ENCODE assay signal across 29 cellular contexts in genomic region chr7:144853542-144853941, GRCh38.
"Had no signal": no experiment of that assay in that cellular context is flagged by ENCODE, and none has a peak within 500 bp of the region (broad histone marks: within the 10 kb centered on the region; RNA-seq: fewer than 3 reads in every experiment).

No MANE protein-coding gene starts in this region.

- H3K27me3 ChIP-seq: ascending aorta, esophagus squamous epithelium, left lung had no signal

- H3K27ac Mint-ChIP-seq: activated naive CD4-positive, alpha-beta T cell treated with anti-CD3 and anti-CD28 coated beads for 36 hours; activated naive CD8-positive, alpha-beta T cell treated with anti-CD3 and anti-CD28 coated beads for 36 hours; activated T-helper 1 cell treated with anti-CD3 and anti-CD28 coated beads, Interleukin-12 subunit alpha, Interleukin-12 subunit beta, Interleukin-2, Interleukin-4 antibody, amounts not matched to agents 30 ng/mL and 10 ng/mL and 1 ng/mL, durations not matched to agents 14 hours and 24 hours and 36 hours; brain; endodermal cell; natural killer cell had no signal

- H3K27me3 Mint-ChIP-seq: activated naive CD8-positive, alpha-beta T cell treated with anti-CD3 and anti-CD28 coated beads for 36 hours had no signal

- H3K36me3 ChIP-seq: adrenal gland, ascending aorta, esophagus squamous epithelium, left lung, lower lobe of right lung, thoracic aorta, WERI-Rb-1 had no signal

- H3K4me1 Mint-ChIP-seq: activated naive CD8-positive, alpha-beta T cell treated with anti-CD3 and anti-CD28 coated beads for 36 hours; brain; natural killer cell had no signal

- H3K4me3 ChIP-seq: adrenal gland, ascending aorta, esophagus squamous epithelium, left lung, lower lobe of right lung, skin epidermis, thoracic aorta had no signal

- H3K9me3 Mint-ChIP-seq: endodermal cell, natural killer cell had no signal

- H3K27ac ChIP-seq: adrenal gland, ascending aorta, esophagus squamous epithelium, left lung, lower lobe of right lung, skin epidermis, thoracic aorta, WERI-Rb-1 had no signal

- H3K36me3 Mint-ChIP-seq: brain had no signal

- ATAC-seq: activated CD4-positive, CD25-positive, alpha-beta regulatory T cell treated with anti-CD3 and anti-CD28 coated beads, Interleukin-2, amount 50 U/mL, for 24 hours; left lung; lower lobe of right lung; natural killer cell; sciatic nerve; stimulated activated naive CD8-positive, alpha-beta T cell treated with anti-CD3 and anti-CD28 coated beads, Interleukin-15, Interleukin-2, amounts not matched to agents 100 U/mL and 50 U/mL, for 24 hours had no signal

- H3K9me3 ChIP-seq: adrenal gland, ascending aorta, esophagus squamous epithelium, lower lobe of right lung, thoracic aorta had no signal

- H3K4me3 Mint-ChIP-seq: activated naive CD4-positive, alpha-beta T cell treated with anti-CD3 and anti-CD28 coated beads for 36 hours; activated naive CD8-positive, alpha-beta T cell treated with anti-CD3 and anti-CD28 coated beads for 36 hours; activated T-helper 1 cell treated with anti-CD3 and anti-CD28 coated beads, Interleukin-12 subunit alpha, Interleukin-12 subunit beta, Interleukin-2, Interleukin-4 antibody, amounts not matched to agents 30 ng/mL and 10 ng/mL and 1 ng/mL, durations not matched to agents 14 hours and 24 hours and 36 hours; brain; endodermal cell; natural killer cell had no signal

- H3K4me1 ChIP-seq: adrenal gland, ascending aorta, esophagus squamous epithelium, left lung, lower lobe of right lung had no signal

- DNase-seq: activated CD4-positive, alpha-beta T cell treated with anti-CD3 and anti-CD28 coated beads for 48 hours; activated CD4-positive, alpha-beta T cell treated with anti-CD3 and anti-CD28 coated beads, Interleukin-2, amount 50 U/mL, for 48 hours; activated CD8-positive, alpha-beta memory T cell treated with anti-CD3 and anti-CD28 coated beads for 24 hours; activated CD8-positive, alpha-beta memory T cell treated with anti-CD3 and anti-CD28 coated beads, Interleukin-2, amount 50 U/mL, for 4 hours; activated effector memory CD4-positive, alpha-beta T cell treated with anti-CD3 and anti-CD28 coated beads, Interleukin-2, amount 50 U/mL, for 16 hours; activated naive CD4-positive, alpha-beta T cell treated with anti-CD3 and anti-CD28 coated beads for 36 hours; activated naive CD8-positive, alpha-beta T cell treated with anti-CD3 and anti-CD28 coated beads for 36 hours; activated T-cell treated with anti-CD3 and anti-CD28 coated beads, Interleukin-2, amount 50 U/mL, for 1 hour; adrenal gland; caudate nucleus; endodermal cell; esophagus squamous epithelium; left lung; lower lobe of right lung; mesendoderm; natural killer cell; stimulated activated CD4-positive, alpha-beta T cell treated with anti-CD3 and anti-CD28 coated beads, Interleukin-12 subunit alpha, Interleukin-12 subunit beta, amount 100 ng/mL, for 4 hours; stimulated activated CD4-positive, alpha-beta T cell treated with anti-CD3 and anti-CD28 coated beads, Interleukin-4, amount 100 ng/mL, for 1 hour; stimulated activated naive CD8-positive, alpha-beta T cell treated with anti-CD3 and anti-CD28 coated beads, Interleukin-15, Interleukin-2, amounts not matched to agents 100 U/mL and 50 U/mL, for 24 hours; T-helper 9 cell; WERI-Rb-1 had no signal

- FAIRE-seq: urothelium cell line had no signal
